In genomic region chr19:55008189-55008588, GRCh38 we compare ENCODE assay signal across 6 cellular contexts. TPM values are rescaled to one million over a fixed set of nuclear protein-coding genes. Genes with fewer than 3 reads are reported as not detected.
"Had no signal": no experiment of that assay in that cellular context is flagged by ENCODE, and none has a peak within 500 bp of the region (broad histone marks: within the 10 kb centered on the region; RNA-seq: fewer than 3 reads in every experiment).

No MANE protein-coding gene starts in this region.

RNA-seq across cellular contexts. Expression of gene GP6, which starts 29.9 kb away (rescaled TPM):
- total RNA-seq: activated naive CD4-positive, alpha-beta T cell treated with anti-CD3 and anti-CD28 coated beads for 36 hours; activated naive CD8-positive, alpha-beta T cell treated with anti-CD3 and anti-CD28 coated beads for 36 hours; ascending aorta; left ventricle myocardium superior; lung microvascular endothelial cell; pulmonary artery endothelial cell had no signal

RNA-seq across cellular contexts. Expression of gene NLRP2, which starts 42.0 kb away (rescaled TPM):
- total RNA-seq: ascending aorta had no signal
